8 cellular contexts compared by ENCODE assay signal in genomic region chr3:48918388-48919214, GRCh38. TPM values are rescaled to one million over a fixed set of nuclear protein-coding genes. Genes with fewer than 3 reads are reported as not detected.
DNase-seq lines count a peak whose midpoint lies in the region; ATAC-seq, FAIRE-seq and TF ChIP-seq lines count a peak whose summit lies in the region.

Gene ARIH2 (plus strand): TSS chr3:48918842. CDS start chr3:48927559, 8,717 bp downstream.

- H3K27me3 ChIP-seq in right cardiac atrium (ENCODE audit: control insufficient read depth, insufficient read depth) (no peaks in the 10 kb centered on the region), rectal smooth muscle tissue (ENCODE audit: control insufficient read depth, insufficient read depth, low read length) (no peaks in the 10 kb centered on the region), aorta (ENCODE audit: control insufficient read depth in 1 of 2, insufficient read depth in 2 of 2, low read length in 1 of 2) (no peaks in the 10 kb centered on the region)

- peak within 1 kb of the TSS; percentile 84 for H3K4me3 ChIP-seq in right cardiac atrium (ENCODE audit: low read length)
- H3K4me3 ChIP-seq in rectal smooth muscle tissue (ENCODE audit: low read length) = peak within 1 kb of the TSS; percentile 78
- peak within 1 kb of the TSS; percentile 63 to 86 for H3K4me3 ChIP-seq in aorta (ENCODE audit: low read length in 2 of 2)

- peak; percentile 89 for ATAC-seq in HG02759 (IDR thresholded peaks at IDR 0.05; ENCODE audit: unreplicated experiment)
- peak; percentile 97 to 98 for ATAC-seq in right cardiac atrium
- ATAC-seq in aorta (ENCODE audit: low FRiP score) = peak; percentile 98

- no peak for FAIRE-seq in GM12892 (lab: Jason Lieb, UNC)

- H3K9me3 ChIP-seq in right cardiac atrium (ENCODE audit: control insufficient read depth, low read length) (no peaks in the 10 kb centered on the region), aorta (ENCODE audit: control insufficient read depth, low read length) (no peaks in the 10 kb centered on the region)

- peak; percentile 93 for DNase-seq in GM12892 (ENCODE audit: insufficient read length)
- DNase-seq in NCI-H1436 (lab: John Stamatoyannopoulos, UW) = peak; percentile 53
- DNase-seq in T-helper 2 cell = peak; percentile 72 to 94 (median 83)
- DNase-seq in anterior cingulate cortex (lab: John Stamatoyannopoulos, UW) = peak; percentile 4 to 93 (median 88)
- DNase-seq in right cardiac atrium = peak; percentile 95 to 98 (median 98)
- DNase-seq in aorta = peak; percentile 95 to 98

- under 1% methylated on average over 97 of the region's 97 CpGs for WGBS in right cardiac atrium
- 0% methylated on average over 75 to 97 of the region's 97 CpGs for WGBS in aorta, 2 donors

- H3K27ac ChIP-seq in right cardiac atrium (ENCODE audit: low read length) (peak within 1 kb of the TSS; percentile 99), rectal smooth muscle tissue (ENCODE audit: low read depth, low read length) (peak within 1 kb of the TSS; percentile 89), aorta (ENCODE audit: low read depth in 1 of 2, low read length in 2 of 2) (peak within 1 kb of the TSS; percentile 46 to 94)

- H3K4me1 ChIP-seq in right cardiac atrium (ENCODE audit: control insufficient read depth, insufficient read depth, low read length) = no peaks in the 10 kb centered on the region
- H3K4me1 ChIP-seq in rectal smooth muscle tissue (ENCODE audit: control insufficient read depth, insufficient read depth, low read length) = peaks cover 2% of the 10 kb centered on the region
- H3K4me1 ChIP-seq in aorta (ENCODE audit: control insufficient read depth in 1 of 2, insufficient read depth in 2 of 2, low read length in 2 of 2) = no peaks in the 10 kb centered on the region

- peak within 1 kb of the TSS; percentile 77 for H3K9ac ChIP-seq in rectal smooth muscle tissue (ENCODE audit: low read length)

- TF ChIP-seq POLR2A in GM12892 (IDR thresholded peaks at IDR 0.05; ENCODE audit: low read depth, low read length) = peak; percentile 81

- H3K36me3 ChIP-seq in rectal smooth muscle tissue (ENCODE audit: control insufficient read depth, insufficient read depth, low read length) = peaks cover 10% of the 10 kb centered on the region
- no peaks in the 10 kb centered on the region for H3K36me3 ChIP-seq in aorta (ENCODE audit: control insufficient read depth in 1 of 2, insufficient read depth in 2 of 2, low read length in 1 of 2)

- intact Hi-C loops in right cardiac atrium (cut with DNase I) (no loop called here), aorta (cut with DNase I) (loop anchor here in 1 of 2 donors (5.0 kb wide), 1 partner anchor 71 kb away; the partner anchor contains the start of gene PRKAR2A)

RNA-seq across cellular contexts. Expression of gene ARIH2, which starts in this region (rescaled TPM):
- 39.6 TPM for polyA plus RNA-seq in GM12892 (2012; ENCODE audit: missing spikeins)
- total RNA-seq in right cardiac atrium (100 to 1,000 TPM in 2 of 4 donors, 10 to 100 TPM in 2; 95.5 to 122 (median 103) TPM), aorta (10 to 100 TPM; 84.1 to 89.4 TPM)
- polyA plus RNA-seq in right cardiac atrium (62.2 TPM), aorta (10 to 100 TPM; 50.0 to 51.7 TPM)

Comparison
In these comparisons a context has a peak if more than half of its experiments do, and no peak if none do; other contexts are left out.
1. Peak in every context shown above with its lines: DNase-seq, ATAC-seq, H3K4me3 ChIP-seq and H3K27ac ChIP-seq.